In genomic region chr6:7991992-7992815, GRCh38 we compare ENCODE assay signal across 8 cellular contexts.
A peak's percentile ranks its signal among the peaks of the same experiment; 100 is the strongest.
DNase-seq lines count a peak whose midpoint lies in the region; ATAC-seq and TF ChIP-seq lines count a peak whose summit lies in the region.

No MANE protein-coding gene starts in this region.

- H3K4me3 ChIP-seq in gastrocnemius medialis = no peak overlapping the region

- intact Hi-C loops in gastrocnemius medialis (cut with DNase I; ENCODE audit: low total_unique reads) = loop anchor here (5.0 kb wide), 1 partner anchor 80 kb away; the partner anchor contains the start of gene TXNDC5

- H3K27ac ChIP-seq in C4-2B (no peak overlapping the region), gastrocnemius medialis (no peak overlapping the region)

- no peaks in the 10 kb centered on the region for H3K9me3 ChIP-seq in gastrocnemius medialis

- no peak for TF ChIP-seq POLR2A in gastrocnemius medialis (IDR thresholded peaks at IDR 0.05)

- peaks cover 0 to 4% of the 10 kb centered on the region in 2 donors for H3K4me1 ChIP-seq in gastrocnemius medialis

- TF ChIP-seq CTCF in C4-2B (conservative IDR thresholded peaks at IDR 0.05) (peak; percentile 54), gastrocnemius medialis (IDR thresholded peaks at IDR 0.05 in 4 of 5, conservative IDR thresholded peaks at IDR 0.05 in 1 of 5) (peak in 2 of 5 experiments; percentile 27 to 43)

- DNase-seq in globus pallidus (ENCODE audit: low spot score) = peak; percentile 61
- no peak for DNase-seq in gastrocnemius medialis
- DNase-seq in NK-92 (lab: John Stamatoyannopoulos, UW; ENCODE audit: unreplicated experiment) = no peak

- in situ Hi-C loops in gastrocnemius medialis (cut with MboI; ENCODE audit: low sequenced_read_pairs in 4 of 4) = no loop called here

- H3K36me3 ChIP-seq in gastrocnemius medialis = no peaks in the 10 kb centered on the region

- no peaks in the 10 kb centered on the region for H3K27me3 ChIP-seq in gastrocnemius medialis

- ATAC-seq in GM19395 (IDR thresholded peaks at IDR 0.05; ENCODE audit: unreplicated experiment) (peak; percentile 97), HG03520 (IDR thresholded peaks at IDR 0.05; ENCODE audit: unreplicated experiment) (peak; percentile 85), SK-N-SH treated with all-trans-retinoic acid at 6 μM for 48 hours (peak; percentile 85), gastrocnemius medialis (peak; percentile 24 to 47)
- no peak for ATAC-seq in activated CD4-positive, CD25-positive, alpha-beta regulatory T cell treated with anti-CD3 and anti-CD28 coated beads, Interleukin-2, amount 50 U/mL, for 24 hours

TF ChIP-seq in SK-N-SH treated with all-trans-retinoic acid at 6 μM for 48 hours, 23 proteins besides CTCF, POLR2A, EP300 and RAD21:
- TF ChIP-seq CSRNP3 (CRISPR knock-in tag; IDR thresholded peaks at IDR 0.05) (0 out of 2 replicates have a peak, but pooled peaks have one; percentile 9), ISL1 (CRISPR knock-in tag; IDR thresholded peaks at IDR 0.05) (peak; percentile 88), TCF4 (CRISPR knock-in tag; IDR thresholded peaks at IDR 0.05; ENCODE audit: borderline replicate concordance) (0 out of 2 replicates have a peak, but pooled peaks have one; percentile 28), CREB5 (CRISPR knock-in tag; IDR thresholded peaks at IDR 0.05; ENCODE audit: low read depth) (peak; percentile 88), ZC3H10 (CRISPR knock-in tag; IDR thresholded peaks at IDR 0.05) (no peak), ESRRG (CRISPR knock-in tag; IDR thresholded peaks at IDR 0.05) (no peak), PATZ1 (CRISPR knock-in tag; IDR thresholded peaks at IDR 0.05; ENCODE audit: borderline replicate concordance) (peak; percentile 69; the same call in 1 of the 2 replicates), OSR1 (CRISPR knock-in tag; IDR thresholded peaks at IDR 0.05) (no peak), ZFP30 (CRISPR knock-in tag; IDR thresholded peaks at IDR 0.05) (peak; percentile 53; the same call in 1 of the 2 replicates)
TF ChIP-seq in SK-N-SH treated with all-trans-retinoic acid at 6 μM for 48 hours: peak in this region for 6.

Comparison
In these comparisons a context has a peak if more than half of its experiments do, and no peak if none do; other contexts are left out.
1. ATAC-seq: peak in GM19395 (single experiment), HG03520 (single experiment), SK-N-SH treated with all-trans-retinoic acid at 6 μM for 48 hours (single experiment) and gastrocnemius medialis (2 of 2); none in activated CD4-positive, CD25-positive, alpha-beta regulatory T cell treated with anti-CD3 and anti-CD28 coated beads, Interleukin-2, amount 50 U/mL, for 24 hours (0 of 2).